ENCODE assay signal across 2 cellular contexts in genomic region chr16:86587955-86588354, GRCh38. TPM values are rescaled to one million over a fixed set of nuclear protein-coding genes. Genes with fewer than 3 reads are reported as not detected.
"Had no signal": no experiment of that assay in that cellular context is flagged by ENCODE, and none has a peak within 500 bp of the region (broad histone marks: within the 10 kb centered on the region; RNA-seq: fewer than 3 reads in every experiment).

No MANE protein-coding gene starts in this region.

RNA-seq across cellular contexts. Expression of gene FOXL1, which starts 9.6 kb away (rescaled TPM):
- polyA plus RNA-seq: IgD-negative memory B cell had no signal

RNA-seq across cellular contexts. Expression of gene FOXC2, which starts 21.3 kb away (rescaled TPM):
- total RNA-seq: HT-29 had no signal
- polyA plus RNA-seq: IgD-negative memory B cell had no signal
